35 cellular contexts compared by ENCODE assay signal in the genomic region with DNA sequence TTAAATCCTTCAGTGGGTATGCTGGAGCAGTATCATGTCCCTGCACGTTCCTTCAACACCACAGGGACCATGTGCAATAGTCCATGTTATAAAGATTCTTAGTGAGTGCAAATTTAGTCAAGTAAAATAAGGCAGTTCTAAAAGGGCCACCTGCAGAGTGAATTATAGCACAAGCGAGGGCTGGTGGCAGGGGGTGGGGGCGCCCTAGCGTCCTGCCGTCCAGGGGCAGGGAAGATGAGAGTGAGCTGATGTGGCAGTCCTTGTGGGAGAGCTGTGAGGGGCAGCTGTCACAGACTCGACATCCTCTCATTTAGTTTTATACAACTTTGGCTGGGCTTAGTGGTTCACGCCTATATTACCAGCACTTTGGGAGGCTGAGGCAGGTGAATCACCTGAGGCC. TPM values are rescaled to one million over a fixed set of nuclear protein-coding genes. Genes with fewer than 3 reads are reported as not detected.
"Had no signal": no experiment of that assay in that cellular context is flagged by ENCODE, and none has a peak within 500 bp of the region (broad histone marks: within the 10 kb centered on the region; RNA-seq: fewer than 3 reads in every experiment).

No MANE protein-coding gene starts in this region.

- H3K27me3 Mint-ChIP-seq: activated CD4-positive, alpha-beta memory T cell treated with anti-CD3 and anti-CD28 coated beads, Interleukin-2, amount 10 ng/mL, durations not matched to agents 7 days and 5 days; activated CD4-positive, alpha-beta T cell treated with anti-CD3 and anti-CD28 coated beads, Interleukin-2, amount 10 ng/mL, durations not matched to agents 7 days and 5 days; activated naive CD8-positive, alpha-beta T cell; activated T-cell treated with anti-CD3 and anti-CD28 coated beads, Interleukin-2, amount 50 U/mL, for 24 hours; activated T-helper 17 cell treated with anti-CD3 and anti-CD28 coated beads, Interleukin-2, amount 50 U/mL, for 72 hours; central memory CD8-positive, alpha-beta T cell; dendritic cell treated with granulocyte-macrophage colony-stimulating factor and Interleukin-4, amounts not matched to agents 40 ng/mL and 50 ng/mL, for 4 days; T-cell had no signal

- H3K4me3 ChIP-seq: coronary artery, dorsolateral prefrontal cortex, esophagus muscularis mucosa, gastroesophageal sphincter, heart right ventricle had no signal

- H3K4me1 Mint-ChIP-seq: activated T-helper 17 cell treated with anti-CD3 and anti-CD28 coated beads, Interleukin-2, amount 50 U/mL, for 72 hours had no signal

- H3K27ac ChIP-seq: brain microvascular endothelial cell, coronary artery, dorsolateral prefrontal cortex, esophagus muscularis mucosa, foreskin keratinocyte, gastroesophageal sphincter, heart right ventricle had no signal

- H3K4me3 Mint-ChIP-seq: activated CD4-positive, alpha-beta memory T cell treated with anti-CD3 and anti-CD28 coated beads, Interleukin-2, amount 10 ng/mL, durations not matched to agents 7 days and 5 days; activated CD4-positive, alpha-beta T cell treated with anti-CD3 and anti-CD28 coated beads, Interleukin-2, amount 10 ng/mL, durations not matched to agents 7 days and 5 days; activated naive CD8-positive, alpha-beta T cell; activated T-cell treated with anti-CD3 and anti-CD28 coated beads, Interleukin-2, amount 50 U/mL, for 24 hours; activated T-helper 17 cell treated with anti-CD3 and anti-CD28 coated beads, Interleukin-2, amount 50 U/mL, for 72 hours; central memory CD8-positive, alpha-beta T cell; dendritic cell treated with granulocyte-macrophage colony-stimulating factor and Interleukin-4, amounts not matched to agents 40 ng/mL and 50 ng/mL, for 4 days; endodermal cell; T-helper 1 cell treated with Interleukin-12 subunit alpha and Interleukin-12 subunit beta and Interleukin-4 antibody, amounts not matched to agents 30 μg/mL and 1 μg/mL, for 36 hours; T-helper 2 cell treated with Interferon-gamma antibody and Interleukin-4, amounts not matched to agents 5 μg/mL and 100 μg/mL, for 36 hours had no signal

- H3K27me3 ChIP-seq: brain microvascular endothelial cell, dorsolateral prefrontal cortex, esophagus muscularis mucosa, foreskin keratinocyte, gastroesophageal sphincter, heart right ventricle had no signal

- H3K9me3 ChIP-seq: esophagus muscularis mucosa, gastroesophageal sphincter, heart right ventricle had no signal

- H3K27ac Mint-ChIP-seq: activated CD4-positive, alpha-beta memory T cell treated with anti-CD3 and anti-CD28 coated beads, Interleukin-2, amount 10 ng/mL, durations not matched to agents 7 days and 5 days; activated CD4-positive, alpha-beta T cell treated with anti-CD3 and anti-CD28 coated beads, Interleukin-2, amount 10 ng/mL, durations not matched to agents 7 days and 5 days; activated T-cell treated with anti-CD3 and anti-CD28 coated beads, Interleukin-2, amount 50 U/mL, for 24 hours; activated T-helper 17 cell treated with anti-CD3 and anti-CD28 coated beads, Interleukin-2, amount 50 U/mL, for 72 hours; dendritic cell treated with granulocyte-macrophage colony-stimulating factor and Interleukin-4, amounts not matched to agents 40 ng/mL and 50 ng/mL, for 4 days; endodermal cell; T-helper 1 cell treated with Interleukin-12 subunit alpha and Interleukin-12 subunit beta and Interleukin-4 antibody, amounts not matched to agents 30 μg/mL and 1 μg/mL, for 36 hours; T-helper 2 cell treated with Interferon-gamma antibody and Interleukin-4, amounts not matched to agents 5 μg/mL and 100 μg/mL, for 36 hours had no signal

- DNase-seq: activated CD4-positive, alpha-beta memory T cell treated with anti-CD3 and anti-CD28 coated beads, Interleukin-2, amount 10 ng/mL, durations not matched to agents 7 days and 5 days; activated CD4-positive, alpha-beta T cell treated with anti-CD3 and anti-CD28 coated beads for 1 hour; activated CD4-positive, alpha-beta T cell treated with anti-CD3 and anti-CD28 coated beads for 4 hours; activated CD4-positive, alpha-beta T cell treated with anti-CD3 and anti-CD28 coated beads, Interleukin-2, amount 10 ng/mL, durations not matched to agents 7 days and 5 days; activated CD4-positive, alpha-beta T cell treated with anti-CD3 and anti-CD28 coated beads, Interleukin-2, amount 50 U/mL, for 4 hours; activated effector memory CD4-positive, alpha-beta T cell treated with Interleukin-2 at 50 U/mL for 16 hours; activated gamma-delta T cell treated with Interleukin-2 at 50 U/mL for 16 hours; activated naive CD4-positive, alpha-beta T cell treated with anti-CD3 and anti-CD28 coated beads, Interleukin-2, amount 50 U/mL, for 16 hours; activated naive CD4-positive, alpha-beta T cell treated with Interleukin-2 at 50 U/mL for 16 hours; activated T-cell treated with anti-CD3 and anti-CD28 coated beads for 4 hours; activated T-cell treated with anti-CD3 and anti-CD28 coated beads, Interleukin-2, amount 50 U/mL, for 24 hours; amniotic stem cell; anterior cingulate cortex; brain microvascular endothelial cell; dorsolateral prefrontal cortex; effector memory CD4-positive, alpha-beta T cell; endodermal cell; foreskin keratinocyte; heart right ventricle; T-cell; T1000 had no signal

- ATAC-seq: activated T-helper 17 cell treated with anti-CD3 and anti-CD28 coated beads, Interleukin-2, amount 50 U/mL, for 72 hours; foreskin keratinocyte; gastroesophageal sphincter; heart right ventricle; T-cell had no signal

RNA-seq across cellular contexts. Expression of a gene that starts 54.0 kb away (rescaled TPM):
- total RNA-seq: activated CD4-positive, alpha-beta memory T cell treated with anti-CD3 and anti-CD28 coated beads, Interleukin-2, amount 10 ng/mL, durations not matched to agents 7 days and 5 days; activated CD4-positive, alpha-beta T cell treated with anti-CD3 and anti-CD28 coated beads, Interleukin-2, amount 10 ng/mL, durations not matched to agents 7 days and 5 days; activated T-helper 17 cell treated with anti-CD3 and anti-CD28 coated beads, Interleukin-2, amount 50 U/mL, for 72 hours; astrocyte; bronchial epithelial cell; cerebellum; endodermal cell; esophagus muscularis mucosa; foreskin keratinocyte; gastroesophageal sphincter; glomerular endothelial cell; heart right ventricle; T-cell had no signal
- polyA plus RNA-seq: adipose tissue, foreskin keratinocyte had no signal
